8 cellular contexts compared by ENCODE assay signal in genomic region chr2:676647-677055, GRCh38. TPM values are rescaled to one million over a fixed set of nuclear protein-coding genes. Genes with fewer than 3 reads are reported as not detected.
A peak's percentile ranks its signal among the peaks of the same experiment; 100 is the strongest.
DNase-seq lines count a peak whose midpoint lies in the region; ATAC-seq and TF ChIP-seq lines count a peak whose summit lies in the region.

No MANE protein-coding gene starts in this region.

- peak overlapping the region; percentile 100 for H3K27ac ChIP-seq in HUES48 (ENCODE audit: low read depth, low read length)
- H3K27ac ChIP-seq in suprapubic skin: peak overlapping the region; percentile 99

- H3K36me3 ChIP-seq in HUES48 (ENCODE audit: control insufficient read depth, insufficient read depth, low read length) (peaks cover 17% of the 10 kb centered on the region), suprapubic skin (peaks cover 19% of the 10 kb centered on the region)

- no peaks in the 10 kb centered on the region for H3K27me3 ChIP-seq in HUES48 (ENCODE audit: control insufficient read depth, insufficient read depth, low read length)
- H3K27me3 ChIP-seq in suprapubic skin: no peaks in the 10 kb centered on the region

- WGBS in suprapubic skin: no CpG with 5 or more reads among the region's 46 CpGs

- no peak for TF ChIP-seq POLR2A in suprapubic skin (IDR thresholded peaks at IDR 0.05)

- TF ChIP-seq CTCF in fibroblast of the aortic adventitia (IDR thresholded peaks at IDR 0.05; ENCODE audit: insufficient read depth, low read length): no peak
- no peak for TF ChIP-seq CTCF in suprapubic skin (IDR thresholded peaks at IDR 0.05)

- H3K9me3 Mint-ChIP-seq in natural killer cell treated with Interleukin-12 subunit alpha and Interleukin-12 subunit beta and Interleukin-15 and Interleukin-18, amount 100 ng/mL, for 72 hours: no peaks in the 10 kb centered on the region

- ATAC-seq in GM21526 (IDR thresholded peaks at IDR 0.05; ENCODE audit: low FRiP score, unreplicated experiment): peak; percentile 84
- peak; percentile 93 for ATAC-seq in natural killer cell treated with Interleukin-12 subunit alpha and Interleukin-12 subunit beta and Interleukin-15 and Interleukin-18, amount 100 ng/mL, for 72 hours

- DNase-seq in DMS53 (lab: John Stamatoyannopoulos, UW) (peak; percentile 93), activated T-helper 1 cell treated with Interleukin-2 at 50 U/mL for 16 hours (ENCODE audit: low read depth) (peak; percentile 97), fibroblast of the aortic adventitia (ENCODE audit: low read depth) (peak; percentile 98), suprapubic skin (ENCODE audit: low spot score in 2 of 2) (peak; percentile 99 to 100)
- DNase-seq in NK-92 treated with Interleukin-12 subunit alpha and Interleukin-12 subunit beta, amount 100 ng/mL, for 24 hours (lab: John Stamatoyannopoulos, UW): peak; percentile 96
- DNase-seq in natural killer cell treated with Interleukin-12 subunit alpha and Interleukin-12 subunit beta and Interleukin-15 and Interleukin-18, amount 100 ng/mL, for 72 hours (ENCODE audit: low spot score): peak; percentile 99

- no peaks in the 10 kb centered on the region for H3K9me3 ChIP-seq in HUES48 (ENCODE audit: control insufficient read depth, insufficient read depth, low read length)
- no peaks in the 10 kb centered on the region for H3K9me3 ChIP-seq in suprapubic skin

- H3K4me3 ChIP-seq in HUES48 (ENCODE audit: low read depth, low read length): peak overlapping the region; percentile 83
- peak overlapping the region; percentile 90 for H3K4me3 ChIP-seq in fibroblast of the aortic adventitia (ENCODE audit: low read depth, low read length)
- peak overlapping the region; percentile 74 for H3K4me3 ChIP-seq in suprapubic skin

- H3K4me1 Mint-ChIP-seq in natural killer cell treated with Interleukin-12 subunit alpha and Interleukin-12 subunit beta and Interleukin-15 and Interleukin-18, amount 100 ng/mL, for 72 hours (ENCODE audit: low read depth in 2 of 2): peaks cover 39 to 43% of the 10 kb centered on the region in 2 donors

- H3K4me3 Mint-ChIP-seq in natural killer cell treated with Interleukin-12 subunit alpha and Interleukin-12 subunit beta and Interleukin-15 and Interleukin-18, amount 100 ng/mL, for 72 hours: peak overlapping the region; percentile 87

- peak overlapping the region; percentile 27; the same call in 1 of the 2 replicates for H3K9ac ChIP-seq in HUES48 (ENCODE audit: low read depth, low read length)

- peaks cover 13% of the 10 kb centered on the region for H3K4me1 ChIP-seq in HUES48 (ENCODE audit: control insufficient read depth, insufficient read depth, low read length)
- H3K4me1 ChIP-seq in suprapubic skin: peaks cover 13% of the 10 kb centered on the region

- H3K27me3 Mint-ChIP-seq in natural killer cell treated with Interleukin-12 subunit alpha and Interleukin-12 subunit beta and Interleukin-15 and Interleukin-18, amount 100 ng/mL, for 72 hours: no peaks in the 10 kb centered on the region

- no peak for TF ChIP-seq EP300 in suprapubic skin (IDR thresholded peaks at IDR 0.05)

- H3K36me3 Mint-ChIP-seq in natural killer cell treated with Interleukin-12 subunit alpha and Interleukin-12 subunit beta and Interleukin-15 and Interleukin-18, amount 100 ng/mL, for 72 hours: peaks cover 4% of the 10 kb centered on the region

- peak overlapping the region; percentile 91 to 99 for H3K27ac Mint-ChIP-seq in natural killer cell treated with Interleukin-12 subunit alpha and Interleukin-12 subunit beta and Interleukin-15 and Interleukin-18, amount 100 ng/mL, for 72 hours

RNA-seq across cellular contexts. Expression of gene TMEM18, which starts 0.6 kb away (rescaled TPM):
- total RNA-seq in fibroblast of the aortic adventitia (ENCODE audit: low replicate concordance) (24.1 and 122 TPM in 2 replicates), suprapubic skin (10 to 100 TPM; 20.4 to 24.6 (median 22.0) TPM)
- total RNA-seq in natural killer cell treated with Interleukin-12 subunit alpha and Interleukin-12 subunit beta and Interleukin-15 and Interleukin-18, amount 100 ng/mL, for 72 hours: 10 to 100 TPM; 24.9 to 26.7 TPM

Comparison
In these comparisons a context has a peak if more than half of its experiments do, and no peak if none do; other contexts are left out.
1. Peak in every context shown above with its lines: DNase-seq, ATAC-seq, H3K4me3 ChIP-seq and H3K27ac ChIP-seq.